1 cellular context compared by ENCODE assay signal in the genomic region with DNA sequence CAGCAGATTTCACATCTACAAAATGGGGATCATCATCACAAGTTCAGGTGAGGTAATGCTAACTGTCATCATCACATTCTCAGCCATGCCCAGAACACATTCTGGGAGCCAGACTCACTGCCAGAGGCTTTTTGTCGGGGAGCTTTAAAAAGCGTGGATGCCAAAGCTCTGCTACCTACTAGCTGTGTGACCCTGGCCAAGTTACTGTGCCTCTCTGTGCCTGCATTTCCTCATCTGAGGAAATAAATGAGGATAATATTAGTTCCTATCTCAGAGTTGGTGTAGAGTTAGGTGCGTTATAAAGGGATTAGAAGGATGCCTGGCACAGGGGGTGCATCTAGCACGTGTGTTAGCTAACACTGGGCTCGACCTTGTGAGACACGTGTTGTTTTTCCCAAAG.
TF ChIP-seq lines count a peak whose summit lies in the region.

No MANE protein-coding gene starts in this region.

TF ChIP-seq in GM12878, 131 proteins besides CTCF, POLR2A, EP300 and RAD21 (continued from another document):
- TF ChIP-seq, protein P1, sequence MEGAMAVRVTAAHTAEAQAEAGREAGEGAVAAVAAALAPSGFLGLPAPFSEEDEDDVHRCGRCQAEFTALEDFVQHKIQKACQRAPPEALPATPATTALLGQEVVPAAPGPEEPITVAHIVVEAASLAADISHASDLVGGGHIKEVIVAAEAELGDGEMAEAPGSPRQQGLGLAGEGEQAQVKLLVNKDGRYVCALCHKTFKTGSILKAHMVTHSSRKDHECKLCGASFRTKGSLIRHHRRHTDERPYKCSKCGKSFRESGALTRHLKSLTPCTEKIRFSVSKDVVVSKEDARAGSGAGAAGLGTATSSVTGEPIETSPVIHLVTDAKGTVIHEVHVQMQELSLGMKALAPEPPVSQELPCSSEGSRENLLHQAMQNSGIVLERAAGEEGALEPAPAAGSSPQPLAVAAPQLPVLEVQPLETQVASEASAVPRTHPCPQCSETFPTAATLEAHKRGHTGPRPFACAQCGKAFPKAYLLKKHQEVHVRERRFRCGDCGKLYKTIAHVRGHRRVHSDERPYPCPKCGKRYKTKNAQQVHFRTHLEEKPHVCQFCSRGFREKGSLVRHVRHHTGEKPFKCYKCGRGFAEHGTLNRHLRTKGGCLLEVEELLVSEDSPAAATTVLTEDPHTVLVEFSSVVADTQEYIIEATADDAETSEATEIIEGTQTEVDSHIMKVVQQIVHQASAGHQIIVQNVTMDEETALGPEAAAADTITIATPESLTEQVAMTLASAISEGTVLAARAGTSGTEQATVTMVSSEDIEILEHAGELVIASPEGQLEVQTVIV (IDR thresholded peaks at IDR 0.05; ENCODE audit: borderline replicate concordance, partially characterized antibody), result no peak
- TF ChIP-seq MXI1 (IDR thresholded peaks at IDR 0.05; ENCODE audit: low read depth, low read length) (no peak), EZH2 (IDR thresholded peaks at IDR 0.05; ENCODE audit: borderline replicate concordance, control insufficient read depth, low read depth, low read length) (no peak), GABPA (IDR thresholded peaks at IDR 0.05; ENCODE audit: low read depth) (no peak), NBN (IDR thresholded peaks at IDR 0.05) (no peak), DPF2 (IDR thresholded peaks at IDR 0.05) (no peak), CHD1 (IDR thresholded peaks at IDR 0.05; ENCODE audit: low read depth, low read length) (no peak), STAT3 (IDR thresholded peaks at IDR 0.05; ENCODE audit: low read depth, low read length) (no peak), CBX5 (IDR thresholded peaks at IDR 0.05; ENCODE audit: low read depth) (no peak)
- TF ChIP-seq, protein P2, sequence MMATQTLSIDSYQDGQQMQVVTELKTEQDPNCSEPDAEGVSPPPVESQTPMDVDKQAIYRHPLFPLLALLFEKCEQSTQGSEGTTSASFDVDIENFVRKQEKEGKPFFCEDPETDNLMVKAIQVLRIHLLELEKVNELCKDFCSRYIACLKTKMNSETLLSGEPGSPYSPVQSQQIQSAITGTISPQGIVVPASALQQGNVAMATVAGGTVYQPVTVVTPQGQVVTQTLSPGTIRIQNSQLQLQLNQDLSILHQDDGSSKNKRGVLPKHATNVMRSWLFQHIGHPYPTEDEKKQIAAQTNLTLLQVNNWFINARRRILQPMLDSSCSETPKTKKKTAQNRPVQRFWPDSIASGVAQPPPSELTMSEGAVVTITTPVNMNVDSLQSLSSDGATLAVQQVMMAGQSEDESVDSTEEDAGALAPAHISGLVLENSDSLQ (IDR thresholded peaks at IDR 0.05), result no peak
- TF ChIP-seq, protein P3, sequence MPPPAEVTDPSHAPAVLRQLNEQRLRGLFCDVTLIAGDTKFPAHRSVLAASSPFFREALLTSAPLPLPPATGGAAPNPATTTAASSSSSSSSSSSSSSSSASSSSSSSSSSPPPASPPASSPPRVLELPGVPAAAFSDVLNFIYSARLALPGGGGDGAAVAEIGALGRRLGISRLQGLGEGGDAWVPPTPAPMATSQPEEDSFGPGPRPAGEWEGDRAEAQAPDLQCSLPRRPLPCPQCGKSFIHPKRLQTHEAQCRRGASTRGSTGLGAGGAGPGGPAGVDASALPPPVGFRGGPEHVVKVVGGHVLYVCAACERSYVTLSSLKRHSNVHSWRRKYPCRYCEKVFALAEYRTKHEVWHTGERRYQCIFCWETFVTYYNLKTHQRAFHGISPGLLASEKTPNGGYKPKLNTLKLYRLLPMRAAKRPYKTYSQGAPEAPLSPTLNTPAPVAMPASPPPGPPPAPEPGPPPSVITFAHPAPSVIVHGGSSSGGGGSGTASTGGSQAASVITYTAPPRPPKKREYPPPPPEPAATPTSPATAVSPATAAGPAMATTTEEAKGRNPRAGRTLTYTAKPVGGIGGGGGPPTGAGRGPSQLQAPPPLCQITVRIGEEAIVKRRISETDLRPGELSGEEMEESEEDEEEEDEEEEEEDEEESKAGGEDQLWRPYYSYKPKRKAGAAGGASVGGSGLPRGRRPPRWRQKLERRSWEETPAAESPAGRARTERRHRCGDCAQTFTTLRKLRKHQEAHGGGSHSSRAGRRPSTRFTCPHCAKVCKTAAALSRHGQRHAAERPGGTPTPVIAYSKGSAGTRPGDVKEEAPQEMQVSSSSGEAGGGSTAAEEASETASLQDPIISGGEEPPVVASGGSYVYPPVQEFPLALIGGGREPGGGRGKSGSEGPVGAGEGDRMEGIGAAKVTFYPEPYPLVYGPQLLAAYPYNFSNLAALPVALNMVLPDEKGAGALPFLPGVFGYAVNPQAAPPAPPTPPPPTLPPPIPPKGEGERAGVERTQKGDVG (CRISPR knock-in tag; IDR thresholded peaks at IDR 0.05), result no peak
- TF ChIP-seq, protein P4, sequence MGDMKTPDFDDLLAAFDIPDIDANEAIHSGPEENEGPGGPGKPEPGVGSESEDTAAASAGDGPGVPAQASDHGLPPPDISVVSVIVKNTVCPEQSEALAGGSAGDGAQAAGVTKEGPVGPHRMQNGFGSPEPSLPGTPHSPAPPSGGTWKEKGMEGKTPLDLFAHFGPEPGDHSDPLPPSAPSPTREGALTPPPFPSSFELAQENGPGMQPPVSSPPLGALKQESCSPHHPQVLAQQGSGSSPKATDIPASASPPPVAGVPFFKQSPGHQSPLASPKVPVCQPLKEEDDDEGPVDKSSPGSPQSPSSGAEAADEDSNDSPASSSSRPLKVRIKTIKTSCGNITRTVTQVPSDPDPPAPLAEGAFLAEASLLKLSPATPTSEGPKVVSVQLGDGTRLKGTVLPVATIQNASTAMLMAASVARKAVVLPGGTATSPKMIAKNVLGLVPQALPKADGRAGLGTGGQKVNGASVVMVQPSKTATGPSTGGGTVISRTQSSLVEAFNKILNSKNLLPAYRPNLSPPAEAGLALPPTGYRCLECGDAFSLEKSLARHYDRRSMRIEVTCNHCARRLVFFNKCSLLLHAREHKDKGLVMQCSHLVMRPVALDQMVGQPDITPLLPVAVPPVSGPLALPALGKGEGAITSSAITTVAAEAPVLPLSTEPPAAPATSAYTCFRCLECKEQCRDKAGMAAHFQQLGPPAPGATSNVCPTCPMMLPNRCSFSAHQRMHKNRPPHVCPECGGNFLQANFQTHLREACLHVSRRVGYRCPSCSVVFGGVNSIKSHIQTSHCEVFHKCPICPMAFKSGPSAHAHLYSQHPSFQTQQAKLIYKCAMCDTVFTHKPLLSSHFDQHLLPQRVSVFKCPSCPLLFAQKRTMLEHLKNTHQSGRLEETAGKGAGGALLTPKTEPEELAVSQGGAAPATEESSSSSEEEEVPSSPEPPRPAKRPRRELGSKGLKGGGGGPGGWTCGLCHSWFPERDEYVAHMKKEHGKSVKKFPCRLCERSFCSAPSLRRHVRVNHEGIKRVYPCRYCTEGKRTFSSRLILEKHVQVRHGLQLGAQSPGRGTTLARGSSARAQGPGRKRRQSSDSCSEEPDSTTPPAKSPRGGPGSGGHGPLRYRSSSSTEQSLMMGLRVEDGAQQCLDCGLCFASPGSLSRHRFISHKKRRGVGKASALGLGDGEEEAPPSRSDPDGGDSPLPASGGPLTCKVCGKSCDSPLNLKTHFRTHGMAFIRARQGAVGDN (IDR thresholded peaks at IDR 0.05), result no peak
